14 cellular contexts compared by ENCODE assay signal in genomic region chr13:51873419-51873818, GRCh38. TPM values are rescaled to one million over a fixed set of nuclear protein-coding genes. Genes with fewer than 3 reads are reported as not detected.
A peak's percentile ranks its signal among the peaks of the same experiment; 100 is the strongest.
DNase-seq lines count a peak whose midpoint lies in the region; ATAC-seq and TF ChIP-seq lines count a peak whose summit lies in the region.
"Had no signal": no experiment of that assay in that cellular context is flagged by ENCODE, and none has a peak within 500 bp of the region (broad histone marks: within the 10 kb centered on the region; RNA-seq: fewer than 3 reads in every experiment).

No MANE protein-coding gene starts in this region.

- H3K79me2 ChIP-seq in Loucy (ENCODE audit: insufficient read depth, low read length) (no peaks in the 10 kb centered on the region), neural progenitor cell (ENCODE audit: low read depth) (no peaks in the 10 kb centered on the region)

- peaks cover 1% of the 10 kb centered on the region for H3K36me3 Mint-ChIP-seq in neural progenitor cell
- H3K36me3 Mint-ChIP-seq in glutamatergic neuron (ENCODE audit: unreplicated experiment): peaks cover 9% of the 10 kb centered on the region
- H3K36me3 Mint-ChIP-seq: CD14-positive monocyte; CD8-positive, alpha-beta T cell had no signal

- H3K4me3 ChIP-seq in Loucy (ENCODE audit: low read length, poor library complexity, severe bottlenecking) (no peak overlapping the region), neural progenitor cell (no peak overlapping the region)
- H3K4me3 ChIP-seq: A549 had no signal

- H3K9me3 ChIP-seq in Loucy (ENCODE audit: insufficient read depth, low read depth, low read length): no peaks in the 10 kb centered on the region
- H3K9me3 ChIP-seq in neural progenitor cell (ENCODE audit: low read depth): no peaks in the 10 kb centered on the region
- H3K9me3 ChIP-seq: A549, Caco-2 had no signal

- H2AFZ ChIP-seq in Loucy (ENCODE audit: low read length) (peak overlapping the region; percentile 67), neural progenitor cell (replicated peaks) (no peak overlapping the region)

- TF ChIP-seq CTCF in Loucy (conservative IDR thresholded peaks at IDR 0.05; ENCODE audit: low read length) (no peak), neural progenitor cell (IDR thresholded peaks at IDR 0.05) (no peak), glutamatergic neuron (IDR thresholded peaks at IDR 0.05; ENCODE audit: partially characterized antibody, unreplicated experiment) (no peak)

- H3K4me1 Mint-ChIP-seq in neural progenitor cell (peaks cover 25% of the 10 kb centered on the region), glutamatergic neuron (ENCODE audit: low read depth, unreplicated experiment) (peaks cover 9% of the 10 kb centered on the region)
- H3K4me1 Mint-ChIP-seq: CD14-positive monocyte had no signal

- H3K4me1 ChIP-seq in Loucy (ENCODE audit: insufficient read depth, low read length, poor library complexity, severe bottlenecking) (peaks cover 52% of the 10 kb centered on the region), neural progenitor cell (peaks cover 7% of the 10 kb centered on the region)
- H3K4me1 ChIP-seq: A549, Caco-2 had no signal

- H3K4me2 ChIP-seq in Loucy (ENCODE audit: low read depth, low read length, poor library complexity, severe bottlenecking) (peak overlapping the region; percentile 36), neural progenitor cell (no peak overlapping the region)
- H3K4me2 ChIP-seq: A549 had no signal

- H3K27me3 ChIP-seq in Loucy (ENCODE audit: insufficient read depth, low read length, poor library complexity, severe bottlenecking) (no peaks in the 10 kb centered on the region), neural progenitor cell (no peaks in the 10 kb centered on the region)

- H3K36me3 ChIP-seq in Loucy (ENCODE audit: insufficient read depth, low read length): no peaks in the 10 kb centered on the region
- H3K36me3 ChIP-seq in neural progenitor cell: no peaks in the 10 kb centered on the region

- peak overlapping the region; percentile 34 for H3K27ac Mint-ChIP-seq in neural progenitor cell
- no peak overlapping the region for H3K27ac Mint-ChIP-seq in glutamatergic neuron (ENCODE audit: unreplicated experiment)
- H3K27ac Mint-ChIP-seq: CD8-positive, alpha-beta T cell had no signal

- no peaks in the 10 kb centered on the region for H4K20me1 ChIP-seq in Loucy (ENCODE audit: insufficient read depth, low read length, poor library complexity, severe bottlenecking)
- no peaks in the 10 kb centered on the region for H4K20me1 ChIP-seq in neural progenitor cell (ENCODE audit: low read depth)

- H3F3A ChIP-seq in Loucy (ENCODE audit: low read depth) (no peaks in the 10 kb centered on the region), neural progenitor cell (ENCODE audit: low read depth) (no peaks in the 10 kb centered on the region)

- H3K27ac ChIP-seq in caudate nucleus (ENCODE audit: low read depth, low read length) (peak overlapping the region; percentile 38), neural progenitor cell (no peak overlapping the region)
- H3K27ac ChIP-seq: A549 had no signal

- H3K9me3 Mint-ChIP-seq in neural progenitor cell (peaks cover 3% of the 10 kb centered on the region), glutamatergic neuron (ENCODE audit: unreplicated experiment) (peaks cover 13% of the 10 kb centered on the region)
- H3K9me3 Mint-ChIP-seq: CD8-positive, alpha-beta T cell had no signal

- H3K9ac ChIP-seq in Loucy (ENCODE audit: low read depth, low read length, poor library complexity, severe bottlenecking): no peak overlapping the region
- H3K9ac ChIP-seq in neural progenitor cell: no peak overlapping the region

- H3K27me3 Mint-ChIP-seq in neural progenitor cell (ENCODE audit: insufficient read depth, low read depth): peaks cover 9% of the 10 kb centered on the region
- peaks cover 6% of the 10 kb centered on the region for H3K27me3 Mint-ChIP-seq in glutamatergic neuron (ENCODE audit: unreplicated experiment)

- no peaks in the 10 kb centered on the region for H3K9me2 ChIP-seq in Loucy (replicated peaks; ENCODE audit: low read depth, low read length)

- H3K4me3 Mint-ChIP-seq in neural progenitor cell (no peak overlapping the region), glutamatergic neuron (ENCODE audit: unreplicated experiment) (no peak overlapping the region)
- H3K4me3 Mint-ChIP-seq: CD14-positive monocyte; CD8-positive, alpha-beta T cell had no signal

- DNase-seq in caudate nucleus (lab: John Stamatoyannopoulos, UW) (no peak), neural progenitor cell (ENCODE audit: low spot score) (no peak), glutamatergic neuron (no peak)
- DNase-seq in stimulated activated CD4-positive, alpha-beta T cell treated with anti-CD3 and anti-CD28 coated beads, Interleukin-12 subunit alpha, Interleukin-12 subunit beta, amount 100 ng/mL, for 4 hours: no peak
- DNase-seq: Caco-2; CD8-positive, alpha-beta T cell; GDM1 had no signal

- no peak for ATAC-seq in GM18519 (IDR thresholded peaks at IDR 0.05; ENCODE audit: low FRiP score, unreplicated experiment)
- ATAC-seq: A549; CD8-positive, alpha-beta T cell; HCT116; HepG2 had no signal

RNA-seq across cellular contexts. Expression of gene CCDC70, which starts 11.7 kb away (rescaled TPM):
- total RNA-seq in neural progenitor cell (ENCODE audit: low replicate concordance) (not detected in 2 replicates), glutamatergic neuron (ENCODE audit: unreplicated experiment) (not detected)
- total RNA-seq: Caco-2; CD8-positive, alpha-beta T cell; H4 had no signal

RNA-seq across cellular contexts. Expression of gene TMEM272, which starts 28.4 kb away (rescaled TPM):
- 0.15 TPM in 1 of 2 replicates, not detected in the other for total RNA-seq in neural progenitor cell (ENCODE audit: low replicate concordance)
- 0.59 TPM for total RNA-seq in glutamatergic neuron (ENCODE audit: unreplicated experiment)
- total RNA-seq: H4 had no signal
